In genomic region chr1:25922633-25923567, GRCh38 we compare ENCODE assay signal across 8 cellular contexts. TPM values are rescaled to one million over a fixed set of nuclear protein-coding genes. Genes with fewer than 3 reads are reported as not detected.
DNase-seq lines count a peak whose midpoint lies in the region; ATAC-seq and TF ChIP-seq lines count a peak whose summit lies in the region.

No MANE protein-coding gene starts in this region.

- peak overlapping the region; percentile 59 for H3K4me2 ChIP-seq in Loucy (ENCODE audit: low read depth, low read length, poor library complexity, severe bottlenecking)

- 4% methylated on average over 69 of the region's 69 CpGs for WGBS in liver

- no peak for TF ChIP-seq RAD21 in liver (IDR thresholded peaks at IDR 0.05)

- no peaks in the 10 kb centered on the region for H4K20me1 ChIP-seq in Loucy (ENCODE audit: insufficient read depth, low read length, poor library complexity, severe bottlenecking)

- intact Hi-C loops in CD8-positive, alpha-beta T cell (cut with DNase I, micrococcal nuclease), result loop anchor here in 1 of 2 experiments (1.0 kb wide), 1 partner anchor 17 kb away; the partner anchor contains the start of gene STMN1

- DNase-seq in CD8-positive, alpha-beta T cell, result peak in 5 of 7 experiments; percentile 38 to 67 (median 54)
- DNase-seq in activated CD4-positive, alpha-beta T cell treated with anti-CD3 and anti-CD28 coated beads for 48 hours, result peak; percentile 57
- peak; percentile 44 for DNase-seq in dermis blood vessel endothelial cell
- peak; percentile 33 for DNase-seq in stimulated activated CD4-positive, alpha-beta T cell treated with anti-CD3 and anti-CD28 coated beads, Interleukin-4, amount 100 ng/mL, for 24 hours
- no peak for DNase-seq in SW 1271 (lab: John Stamatoyannopoulos, UW)

- TF ChIP-seq CTCF in CD8-positive, alpha-beta T cell (IDR thresholded peaks at IDR 0.05), result no peak
- TF ChIP-seq CTCF in Loucy (conservative IDR thresholded peaks at IDR 0.05; ENCODE audit: low read length) (no peak), liver (IDR thresholded peaks at IDR 0.05; ENCODE audit: low read depth, low read length, missing input control) (no peak)

- no peaks in the 10 kb centered on the region for H3K9me3 ChIP-seq in CD8-positive, alpha-beta T cell (ENCODE audit: low read length)
- H3K9me3 ChIP-seq in Loucy (ENCODE audit: insufficient read depth, low read depth, low read length), result no peaks in the 10 kb centered on the region
- H3K9me3 ChIP-seq in liver (ENCODE audit: control insufficient read depth in 4 of 4, low read length in 3 of 4), result no peaks in the 10 kb centered on the region

- peak overlapping the region; percentile 70 for H3K27ac Mint-ChIP-seq in CD8-positive, alpha-beta T cell

- no peaks in the 10 kb centered on the region for H3K9me2 ChIP-seq in Loucy (replicated peaks; ENCODE audit: low read depth, low read length)

- CTCF ChIA-PET in CD8-positive, alpha-beta T cell (lab: Charles Lee), result interaction anchor here (1.2 to 2.9 kb wide), 6 partner anchors 10 to 75 kb away, joined by 3 to 23 read pairs (median 5); partner anchors contain the start of gene PAFAH2

- no peaks in the 10 kb centered on the region for H3K9me3 Mint-ChIP-seq in CD8-positive, alpha-beta T cell

- POLR2A ChIA-PET in CD8-positive, alpha-beta T cell (lab: Charles Lee), result interaction anchor here (0.9 to 2.5 kb wide), 7 partner anchors 8 to 75 kb away, joined by 3 to 12 read pairs (median 4); partner anchors contain the start of gene PAFAH2

- peak; percentile 75 for ATAC-seq in CD8-positive, alpha-beta T cell
- ATAC-seq in SK-N-SH treated with all-trans-retinoic acid at 6 μM for 48 hours, result no peak

- H3K4me3 ChIP-seq in CD8-positive, alpha-beta T cell (ENCODE audit: low read depth, low read length), result peak overlapping the region; percentile 63
- H3K4me3 ChIP-seq in Loucy (ENCODE audit: low read length, poor library complexity, severe bottlenecking) (peak overlapping the region; percentile 60), liver (ENCODE audit: low read depth in 1 of 3, low read length in 3 of 3) (peak overlapping the region; percentile 41 to 49 (median 45))

- H3K36me3 Mint-ChIP-seq in CD8-positive, alpha-beta T cell, result no peaks in the 10 kb centered on the region

- peaks cover 25% of the 10 kb centered on the region for H3K4me1 Mint-ChIP-seq in CD8-positive, alpha-beta T cell (ENCODE audit: low read depth)

- peak overlapping the region; percentile 75 for H2AFZ ChIP-seq in Loucy (ENCODE audit: low read length)

- H3K36me3 ChIP-seq in CD8-positive, alpha-beta T cell (ENCODE audit: insufficient read depth, low read length), result no peaks in the 10 kb centered on the region
- no peaks in the 10 kb centered on the region for H3K36me3 ChIP-seq in Loucy (ENCODE audit: insufficient read depth, low read length)
- H3K36me3 ChIP-seq in liver (ENCODE audit: control insufficient read depth in 4 of 4, insufficient read depth in 3 of 4, low read depth in 1 of 4, low read length in 3 of 4), result no peaks in the 10 kb centered on the region

- peak overlapping the region; percentile 88 for H3K4me3 Mint-ChIP-seq in CD8-positive, alpha-beta T cell

- H3K9ac ChIP-seq in Loucy (ENCODE audit: low read depth, low read length, poor library complexity, severe bottlenecking) (peak overlapping the region; percentile 38), liver (ENCODE audit: low read depth in 1 of 2, low read length in 2 of 2) (peak overlapping the region; percentile 17 to 18)

- H3F3A ChIP-seq in Loucy (ENCODE audit: low read depth), result 0 out of 2 replicates have a peak, but pooled peaks cover 4% of the 10 kb centered on the region

- H3K79me2 ChIP-seq in Loucy (ENCODE audit: insufficient read depth, low read length), result no peaks in the 10 kb centered on the region

- H3K4me1 ChIP-seq in CD8-positive, alpha-beta T cell (ENCODE audit: insufficient read depth, low read length), result peaks cover 22% of the 10 kb centered on the region
- peaks cover 9% of the 10 kb centered on the region for H3K4me1 ChIP-seq in Loucy (ENCODE audit: insufficient read depth, low read length, poor library complexity, severe bottlenecking)
- H3K4me1 ChIP-seq in liver (ENCODE audit: control insufficient read depth in 4 of 4, insufficient read depth in 4 of 4, low read length in 3 of 4), result peaks cover 2 to 17% (median 13%) of the 10 kb centered on the region in 4 donors

- H3K27me3 Mint-ChIP-seq in CD8-positive, alpha-beta T cell (ENCODE audit: low read depth), result no peaks in the 10 kb centered on the region

- H3K27ac ChIP-seq in CD8-positive, alpha-beta T cell (ENCODE audit: low read depth, low read length), result peak overlapping the region; percentile 24
- no peak overlapping the region for H3K27ac ChIP-seq in liver (ENCODE audit: low read depth in 1 of 2, low read length in 2 of 2)

- no peaks in the 10 kb centered on the region for H3K27me3 ChIP-seq in CD8-positive, alpha-beta T cell (ENCODE audit: insufficient read depth, low read length)
- H3K27me3 ChIP-seq in Loucy (ENCODE audit: insufficient read depth, low read length, poor library complexity, severe bottlenecking) (no peaks in the 10 kb centered on the region), liver (ENCODE audit: control insufficient read depth in 4 of 4, insufficient read depth in 4 of 4, low read length in 3 of 4) (no peaks in the 10 kb centered on the region)

TF ChIP-seq in liver, 16 proteins besides CTCF, POLR2A, EP300 and RAD21:
- TF ChIP-seq EGR1 (IDR thresholded peaks at IDR 0.05; ENCODE audit: low read depth in 2 of 2) (no peak), MAX (IDR thresholded peaks at IDR 0.05) (no peak), HNF4G (IDR thresholded peaks at IDR 0.05) (no peak), RXRA (IDR thresholded peaks at IDR 0.05) (no peak), FOXA1 (IDR thresholded peaks at IDR 0.05) (no peak), GABPA (IDR thresholded peaks at IDR 0.05 in 1 of 2, conservative IDR thresholded peaks at IDR 0.05 in 1 of 2) (no peak), FOXA2 (IDR thresholded peaks at IDR 0.05) (no peak), TAF1 (conservative IDR thresholded peaks at IDR 0.05) (no peak), SP1 (IDR thresholded peaks at IDR 0.05) (no peak)

TF ChIP-seq in SK-N-SH treated with all-trans-retinoic acid at 6 μM for 48 hours, 23 proteins besides CTCF, POLR2A, EP300 and RAD21 (continues in another document):
- no peak for TF ChIP-seq ESRRG (CRISPR knock-in tag; IDR thresholded peaks at IDR 0.05)
- no peak for TF ChIP-seq CREB5 (CRISPR knock-in tag; IDR thresholded peaks at IDR 0.05; ENCODE audit: low read depth)
- TF ChIP-seq TSHZ2 (CRISPR knock-in tag; IDR thresholded peaks at IDR 0.05), result no peak
- no peak for TF ChIP-seq ZC3H10 (CRISPR knock-in tag; IDR thresholded peaks at IDR 0.05)
- no peak for TF ChIP-seq TOX (CRISPR knock-in tag; IDR thresholded peaks at IDR 0.05; ENCODE audit: borderline replicate concordance)
- TF ChIP-seq GLIS3 (CRISPR knock-in tag; IDR thresholded peaks at IDR 0.05), result no peak
- TF ChIP-seq OSR1 (CRISPR knock-in tag; IDR thresholded peaks at IDR 0.05), result no peak
- no peak for TF ChIP-seq SNAI2 (CRISPR knock-in tag; IDR thresholded peaks at IDR 0.05)
- no peak for TF ChIP-seq ARNTL (CRISPR knock-in tag; IDR thresholded peaks at IDR 0.05; ENCODE audit: borderline replicate concordance, low read depth)
- TF ChIP-seq ZFP3 (CRISPR knock-in tag; IDR thresholded peaks at IDR 0.05), result no peak
- TF ChIP-seq CSDC2 (CRISPR knock-in tag; IDR thresholded peaks at IDR 0.05), result no peak
- no peak for TF ChIP-seq ZNF565 (CRISPR knock-in tag; conservative IDR thresholded peaks at IDR 0.05; ENCODE audit: low read depth)
- no peak for TF ChIP-seq BACH2 (CRISPR knock-in tag; IDR thresholded peaks at IDR 0.05; ENCODE audit: borderline replicate concordance)
- no peak for TF ChIP-seq RARB (CRISPR knock-in tag; IDR thresholded peaks at IDR 0.05)
- TF ChIP-seq ZNF8 (CRISPR knock-in tag; IDR thresholded peaks at IDR 0.05), result no peak
- TF ChIP-seq TCF4 (CRISPR knock-in tag; IDR thresholded peaks at IDR 0.05; ENCODE audit: borderline replicate concordance), result no peak

RNA-seq across cellular contexts. Expression of gene STMN1, which starts 16.7 kb away (rescaled TPM):
- total RNA-seq in CD8-positive, alpha-beta T cell, result 10 to 100 TPM; 18.5 to 19.6 TPM
- total RNA-seq in dermis blood vessel endothelial cell (126 and 233 TPM in 2 replicates), liver (10 to 100 TPM in 1 of 2 donors, under 1 TPM in 1; 0.75 to 40.1 TPM)
- 10 to 100 TPM; 13.5 to 22.2 TPM for polyA plus RNA-seq in liver

RNA-seq across cellular contexts. Expression of gene PAQR7, which starts 47.4 kb away (rescaled TPM):
- 1 to 10 TPM; 2.1 to 2.3 TPM for total RNA-seq in CD8-positive, alpha-beta T cell
- 7.2 and 9.0 TPM in 2 replicates for total RNA-seq in dermis blood vessel endothelial cell
- 1 to 10 TPM; 2.0 to 9.0 TPM for total RNA-seq in liver
- polyA plus RNA-seq in liver, result 1 to 10 TPM; 1.5 to 1.6 TPM

Comparison
In these comparisons a context has a peak if more than half of its experiments do, and no peak if none do; other contexts are left out.
1. DNase-seq: peak in CD8-positive, alpha-beta T cell (5 of 7), activated CD4-positive, alpha-beta T cell treated with anti-CD3 and anti-CD28 coated beads for 48 hours (single experiment), dermis blood vessel endothelial cell (single experiment) and stimulated activated CD4-positive, alpha-beta T cell treated with anti-CD3 and anti-CD28 coated beads, Interleukin-4, amount 100 ng/mL, for 24 hours (single experiment); none in SW 1271 (0 of 2).
2. Peak in every context shown above with its lines, with median percentiles within 50 percentile points of each other: H3K4me3 ChIP-seq.